Comparison of ENCODE assay signal across 1 cellular context in the genomic region with DNA sequence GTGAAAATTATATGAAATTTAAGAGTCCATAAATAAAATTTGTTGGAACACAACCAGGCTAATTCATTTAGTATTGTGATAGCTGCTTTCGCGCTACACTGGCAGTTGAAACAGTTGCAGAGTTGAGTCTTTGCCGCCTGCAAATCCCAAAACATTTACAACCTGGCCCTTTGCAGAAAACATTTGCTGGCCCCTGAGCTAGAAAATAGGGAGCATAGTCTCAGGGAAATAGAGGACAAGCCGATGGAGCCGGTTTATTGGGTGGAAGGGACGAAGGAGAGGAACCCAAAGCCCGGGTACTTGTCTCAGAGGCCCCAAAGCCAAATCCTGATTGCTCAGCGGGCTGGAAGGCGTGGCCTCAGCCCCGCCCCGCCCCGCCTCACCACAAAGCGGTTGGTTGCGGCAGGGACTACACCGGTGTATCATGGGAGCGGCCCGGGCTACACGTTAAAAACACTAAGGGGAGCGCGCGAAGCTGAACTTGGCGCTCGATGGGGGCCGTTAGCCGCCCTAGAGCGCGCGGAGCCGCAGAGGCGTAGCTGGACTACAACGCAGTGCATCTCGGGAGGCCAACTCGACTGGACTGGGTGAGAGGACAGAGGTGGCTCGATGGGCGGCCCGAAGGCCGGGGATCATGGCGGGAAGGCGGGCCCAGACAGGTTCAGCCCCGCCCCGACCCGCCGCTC.
TF ChIP-seq lines count a peak whose summit lies in the region.

No MANE protein-coding gene starts in this region.

TF ChIP-seq in HepG2, 621 proteins besides CTCF, POLR2A, EP300 and RAD21 (continued from another document and continues in another):
- TF ChIP-seq NR1H2 (CRISPR knock-in tag; IDR thresholded peaks at IDR 0.05; ENCODE audit: borderline replicate concordance, low read depth) (no peak), ZNF17 (CRISPR knock-in tag; IDR thresholded peaks at IDR 0.05) (no peak), ZNF792 (CRISPR knock-in tag; IDR thresholded peaks at IDR 0.05) (no peak), MED13 (CRISPR knock-in tag; IDR thresholded peaks at IDR 0.05) (no peak), ZEB1 (IDR thresholded peaks at IDR 0.05; ENCODE audit: insufficient replicate concordance, low read depth) (no peak), FOXA1 (IDR thresholded peaks at IDR 0.05) (no peak), FOXA1 (CRISPR knock-in tag; IDR thresholded peaks at IDR 0.05) (no peak), ZNF772 (CRISPR knock-in tag; IDR thresholded peaks at IDR 0.05) (no peak), ZNF138 (CRISPR knock-in tag; IDR thresholded peaks at IDR 0.05; ENCODE audit: low read depth) (no peak), PLRG1 (conservative IDR thresholded peaks at IDR 0.05) (no peak), ZNF367 (CRISPR knock-in tag; IDR thresholded peaks at IDR 0.05; ENCODE audit: borderline replicate concordance) (no peak), PRMT3 (CRISPR knock-in tag; IDR thresholded peaks at IDR 0.05; ENCODE audit: borderline replicate concordance, low read depth) (no peak), ZNF562 (CRISPR knock-in tag; IDR thresholded peaks at IDR 0.05; ENCODE audit: borderline replicate concordance) (no peak), ZBTB1 (CRISPR knock-in tag; IDR thresholded peaks at IDR 0.05; ENCODE audit: borderline replicate concordance) (no peak), NCOA5 (CRISPR knock-in tag; IDR thresholded peaks at IDR 0.05) (no peak), SIX1 (CRISPR knock-in tag; IDR thresholded peaks at IDR 0.05; ENCODE audit: borderline replicate concordance) (no peak), SMARCC2 (IDR thresholded peaks at IDR 0.05) (no peak), ZFYVE20 (CRISPR knock-in tag; IDR thresholded peaks at IDR 0.05; ENCODE audit: borderline replicate concordance, low read depth) (no peak), ZNF557 (CRISPR knock-in tag; IDR thresholded peaks at IDR 0.05) (no peak), POLR2G (IDR thresholded peaks at IDR 0.05; ENCODE audit: low read depth, low read length) (peak; percentile 69), ZNF572 (CRISPR knock-in tag; IDR thresholded peaks at IDR 0.05) (no peak), ZNF430 (CRISPR knock-in tag; IDR thresholded peaks at IDR 0.05) (peak; percentile 38; the same call in 1 of the 2 replicates), ZNF598 (CRISPR knock-in tag; IDR thresholded peaks at IDR 0.05; ENCODE audit: borderline replicate concordance) (no peak), ZSCAN25 (CRISPR knock-in tag; IDR thresholded peaks at IDR 0.05) (no peak), CAMTA2 (CRISPR knock-in tag; IDR thresholded peaks at IDR 0.05; ENCODE audit: borderline replicate concordance) (no peak), HDAC1 (CRISPR knock-in tag; IDR thresholded peaks at IDR 0.05) (no peak), RFX1 (IDR thresholded peaks at IDR 0.05) (no peak), HOXA7 (CRISPR knock-in tag; IDR thresholded peaks at IDR 0.05) (no peak), ELF4 (CRISPR knock-in tag; IDR thresholded peaks at IDR 0.05; ENCODE audit: borderline replicate concordance) (no peak), ZNF619 (CRISPR knock-in tag; IDR thresholded peaks at IDR 0.05) (no peak), ZNF724P (CRISPR knock-in tag; IDR thresholded peaks at IDR 0.05; ENCODE audit: borderline replicate concordance) (peak; percentile 63; the same call in 1 of the 2 replicates), ZNF672 (CRISPR knock-in tag; IDR thresholded peaks at IDR 0.05) (no peak), ZMAT3 (CRISPR knock-in tag; conservative IDR thresholded peaks at IDR 0.05) (peak; percentile 35; the same call in 1 of the 2 replicates), IKZF1 (IDR thresholded peaks at IDR 0.05) (no peak), TBX2 (CRISPR knock-in tag; IDR thresholded peaks at IDR 0.05; ENCODE audit: borderline replicate concordance) (peak; percentile 50; the same call in 1 of the 2 replicates), NRL (CRISPR knock-in tag; IDR thresholded peaks at IDR 0.05; ENCODE audit: borderline replicate concordance) (no peak; the same call in 1 of the 2 replicates), MXI1 (IDR thresholded peaks at IDR 0.05; ENCODE audit: borderline replicate concordance, low read depth, low read length) (peak; percentile 76; the same call in 2 of the 3 replicates), ZNF282 (IDR thresholded peaks at IDR 0.05; ENCODE audit: partially characterized antibody) (no peak), HIVEP1 (CRISPR knock-in tag; IDR thresholded peaks at IDR 0.05) (no peak), ZSCAN30 (CRISPR knock-in tag; IDR thresholded peaks at IDR 0.05) (no peak)
- TF ChIP-seq, protein P1, sequence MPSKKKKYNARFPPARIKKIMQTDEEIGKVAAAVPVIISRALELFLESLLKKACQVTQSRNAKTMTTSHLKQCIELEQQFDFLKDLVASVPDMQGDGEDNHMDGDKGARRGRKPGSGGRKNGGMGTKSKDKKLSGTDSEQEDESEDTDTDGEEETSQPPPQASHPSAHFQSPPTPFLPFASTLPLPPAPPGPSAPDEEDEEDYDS (CRISPR knock-in tag; IDR thresholded peaks at IDR 0.05): peak; percentile 82
- TF ChIP-seq, protein P2, sequence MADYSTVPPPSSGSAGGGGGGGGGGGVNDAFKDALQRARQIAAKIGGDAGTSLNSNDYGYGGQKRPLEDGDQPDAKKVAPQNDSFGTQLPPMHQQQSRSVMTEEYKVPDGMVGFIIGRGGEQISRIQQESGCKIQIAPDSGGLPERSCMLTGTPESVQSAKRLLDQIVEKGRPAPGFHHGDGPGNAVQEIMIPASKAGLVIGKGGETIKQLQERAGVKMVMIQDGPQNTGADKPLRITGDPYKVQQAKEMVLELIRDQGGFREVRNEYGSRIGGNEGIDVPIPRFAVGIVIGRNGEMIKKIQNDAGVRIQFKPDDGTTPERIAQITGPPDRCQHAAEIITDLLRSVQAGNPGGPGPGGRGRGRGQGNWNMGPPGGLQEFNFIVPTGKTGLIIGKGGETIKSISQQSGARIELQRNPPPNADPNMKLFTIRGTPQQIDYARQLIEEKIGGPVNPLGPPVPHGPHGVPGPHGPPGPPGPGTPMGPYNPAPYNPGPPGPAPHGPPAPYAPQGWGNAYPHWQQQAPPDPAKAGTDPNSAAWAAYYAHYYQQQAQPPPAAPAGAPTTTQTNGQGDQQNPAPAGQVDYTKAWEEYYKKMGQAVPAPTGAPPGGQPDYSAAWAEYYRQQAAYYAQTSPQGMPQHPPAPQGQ (CRISPR knock-in tag; IDR thresholded peaks at IDR 0.05; ENCODE audit: borderline replicate concordance): no peak
- TF ChIP-seq, protein P3, sequence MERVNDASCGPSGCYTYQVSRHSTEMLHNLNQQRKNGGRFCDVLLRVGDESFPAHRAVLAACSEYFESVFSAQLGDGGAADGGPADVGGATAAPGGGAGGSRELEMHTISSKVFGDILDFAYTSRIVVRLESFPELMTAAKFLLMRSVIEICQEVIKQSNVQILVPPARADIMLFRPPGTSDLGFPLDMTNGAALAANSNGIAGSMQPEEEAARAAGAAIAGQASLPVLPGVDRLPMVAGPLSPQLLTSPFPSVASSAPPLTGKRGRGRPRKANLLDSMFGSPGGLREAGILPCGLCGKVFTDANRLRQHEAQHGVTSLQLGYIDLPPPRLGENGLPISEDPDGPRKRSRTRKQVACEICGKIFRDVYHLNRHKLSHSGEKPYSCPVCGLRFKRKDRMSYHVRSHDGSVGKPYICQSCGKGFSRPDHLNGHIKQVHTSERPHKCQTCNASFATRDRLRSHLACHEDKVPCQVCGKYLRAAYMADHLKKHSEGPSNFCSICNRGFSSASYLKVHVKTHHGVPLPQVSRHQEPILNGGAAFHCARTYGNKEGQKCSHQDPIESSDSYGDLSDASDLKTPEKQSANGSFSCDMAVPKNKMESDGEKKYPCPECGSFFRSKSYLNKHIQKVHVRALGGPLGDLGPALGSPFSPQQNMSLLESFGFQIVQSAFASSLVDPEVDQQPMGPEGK (CRISPR knock-in tag; IDR thresholded peaks at IDR 0.05): peak; percentile 68
- TF ChIP-seq, protein P4, sequence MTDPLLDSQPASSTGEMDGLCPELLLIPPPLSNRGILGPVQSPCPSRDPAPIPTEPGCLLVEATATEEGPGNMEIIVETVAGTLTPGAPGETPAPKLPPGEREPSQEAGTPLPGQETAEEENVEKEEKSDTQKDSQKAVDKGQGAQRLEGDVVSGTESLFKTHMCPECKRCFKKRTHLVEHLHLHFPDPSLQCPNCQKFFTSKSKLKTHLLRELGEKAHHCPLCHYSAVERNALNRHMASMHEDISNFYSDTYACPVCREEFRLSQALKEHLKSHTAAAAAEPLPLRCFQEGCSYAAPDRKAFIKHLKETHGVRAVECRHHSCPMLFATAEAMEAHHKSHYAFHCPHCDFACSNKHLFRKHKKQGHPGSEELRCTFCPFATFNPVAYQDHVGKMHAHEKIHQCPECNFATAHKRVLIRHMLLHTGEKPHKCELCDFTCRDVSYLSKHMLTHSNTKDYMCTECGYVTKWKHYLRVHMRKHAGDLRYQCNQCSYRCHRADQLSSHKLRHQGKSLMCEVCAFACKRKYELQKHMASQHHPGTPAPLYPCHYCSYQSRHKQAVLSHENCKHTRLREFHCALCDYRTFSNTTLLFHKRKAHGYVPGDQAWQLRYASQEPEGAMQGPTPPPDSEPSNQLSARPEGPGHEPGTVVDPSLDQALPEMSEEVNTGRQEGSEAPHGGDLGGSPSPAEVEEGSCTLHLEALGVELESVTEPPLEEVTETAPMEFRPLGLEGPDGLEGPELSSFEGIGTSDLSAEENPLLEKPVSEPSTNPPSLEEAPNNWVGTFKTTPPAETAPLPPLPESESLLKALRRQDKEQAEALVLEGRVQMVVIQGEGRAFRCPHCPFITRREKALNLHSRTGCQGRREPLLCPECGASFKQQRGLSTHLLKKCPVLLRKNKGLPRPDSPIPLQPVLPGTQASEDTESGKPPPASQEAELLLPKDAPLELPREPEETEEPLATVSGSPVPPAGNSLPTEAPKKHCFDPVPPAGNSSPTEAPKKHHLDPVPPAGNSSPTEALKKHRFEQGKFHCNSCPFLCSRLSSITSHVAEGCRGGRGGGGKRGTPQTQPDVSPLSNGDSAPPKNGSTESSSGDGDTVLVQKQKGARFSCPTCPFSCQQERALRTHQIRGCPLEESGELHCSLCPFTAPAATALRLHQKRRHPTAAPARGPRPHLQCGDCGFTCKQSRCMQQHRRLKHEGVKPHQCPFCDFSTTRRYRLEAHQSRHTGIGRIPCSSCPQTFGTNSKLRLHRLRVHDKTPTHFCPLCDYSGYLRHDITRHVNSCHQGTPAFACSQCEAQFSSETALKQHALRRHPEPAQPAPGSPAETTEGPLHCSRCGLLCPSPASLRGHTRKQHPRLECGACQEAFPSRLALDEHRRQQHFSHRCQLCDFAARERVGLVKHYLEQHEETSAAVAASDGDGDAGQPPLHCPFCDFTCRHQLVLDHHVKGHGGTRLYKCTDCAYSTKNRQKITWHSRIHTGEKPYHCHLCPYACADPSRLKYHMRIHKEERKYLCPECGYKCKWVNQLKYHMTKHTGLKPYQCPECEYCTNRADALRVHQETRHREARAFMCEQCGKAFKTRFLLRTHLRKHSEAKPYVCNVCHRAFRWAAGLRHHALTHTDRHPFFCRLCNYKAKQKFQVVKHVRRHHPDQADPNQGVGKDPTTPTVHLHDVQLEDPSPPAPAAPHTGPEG (CRISPR knock-in tag; IDR thresholded peaks at IDR 0.05): no peak; the same call in 1 of the 2 replicates
- TF ChIP-seq, protein P5, sequence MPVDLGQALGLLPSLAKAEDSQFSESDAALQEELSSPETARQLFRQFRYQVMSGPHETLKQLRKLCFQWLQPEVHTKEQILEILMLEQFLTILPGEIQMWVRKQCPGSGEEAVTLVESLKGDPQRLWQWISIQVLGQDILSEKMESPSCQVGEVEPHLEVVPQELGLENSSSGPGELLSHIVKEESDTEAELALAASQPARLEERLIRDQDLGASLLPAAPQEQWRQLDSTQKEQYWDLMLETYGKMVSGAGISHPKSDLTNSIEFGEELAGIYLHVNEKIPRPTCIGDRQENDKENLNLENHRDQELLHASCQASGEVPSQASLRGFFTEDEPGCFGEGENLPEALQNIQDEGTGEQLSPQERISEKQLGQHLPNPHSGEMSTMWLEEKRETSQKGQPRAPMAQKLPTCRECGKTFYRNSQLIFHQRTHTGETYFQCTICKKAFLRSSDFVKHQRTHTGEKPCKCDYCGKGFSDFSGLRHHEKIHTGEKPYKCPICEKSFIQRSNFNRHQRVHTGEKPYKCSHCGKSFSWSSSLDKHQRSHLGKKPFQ (CRISPR knock-in tag; IDR thresholded peaks at IDR 0.05; ENCODE audit: insufficient replicate concordance): no peak
- TF ChIP-seq, protein P6, sequence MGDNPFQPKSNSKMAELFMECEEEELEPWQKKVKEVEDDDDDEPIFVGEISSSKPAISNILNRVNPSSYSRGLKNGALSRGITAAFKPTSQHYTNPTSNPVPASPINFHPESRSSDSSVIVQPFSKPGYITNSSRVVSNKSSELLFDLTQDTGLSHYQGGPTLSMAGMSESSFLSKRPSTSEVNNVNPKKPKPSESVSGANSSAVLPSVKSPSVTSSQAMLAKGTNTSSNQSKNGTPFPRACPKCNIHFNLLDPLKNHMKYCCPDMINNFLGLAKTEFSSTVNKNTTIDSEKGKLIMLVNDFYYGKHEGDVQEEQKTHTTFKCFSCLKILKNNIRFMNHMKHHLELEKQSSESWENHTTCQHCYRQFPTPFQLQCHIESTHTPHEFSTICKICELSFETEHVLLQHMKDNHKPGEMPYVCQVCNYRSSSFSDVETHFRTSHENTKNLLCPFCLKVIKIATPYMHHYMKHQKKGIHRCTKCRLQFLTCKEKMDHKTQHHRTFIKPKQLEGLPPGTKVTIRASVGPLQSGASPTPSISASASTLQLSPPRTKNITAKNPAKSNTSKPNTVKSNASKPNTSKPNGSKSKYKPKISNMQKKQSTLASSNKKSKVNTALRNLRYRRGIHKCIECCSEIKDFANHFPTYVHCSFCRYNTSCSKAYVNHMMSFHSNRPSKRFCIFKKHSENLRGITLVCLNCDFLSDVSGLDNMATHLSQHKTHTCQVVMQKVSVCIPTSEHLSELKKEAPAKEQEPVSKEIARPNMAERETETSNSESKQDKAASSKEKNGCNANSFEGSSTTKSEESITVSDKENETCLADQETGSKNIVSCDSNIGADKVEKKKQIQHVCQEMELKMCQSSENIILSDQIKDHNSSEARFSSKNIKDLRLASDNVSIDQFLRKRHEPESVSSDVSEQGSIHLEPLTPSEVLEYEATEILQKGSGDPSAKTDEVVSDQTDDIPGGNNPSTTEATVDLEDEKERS (CRISPR knock-in tag; IDR thresholded peaks at IDR 0.05): no peak
- TF ChIP-seq, protein P7, sequence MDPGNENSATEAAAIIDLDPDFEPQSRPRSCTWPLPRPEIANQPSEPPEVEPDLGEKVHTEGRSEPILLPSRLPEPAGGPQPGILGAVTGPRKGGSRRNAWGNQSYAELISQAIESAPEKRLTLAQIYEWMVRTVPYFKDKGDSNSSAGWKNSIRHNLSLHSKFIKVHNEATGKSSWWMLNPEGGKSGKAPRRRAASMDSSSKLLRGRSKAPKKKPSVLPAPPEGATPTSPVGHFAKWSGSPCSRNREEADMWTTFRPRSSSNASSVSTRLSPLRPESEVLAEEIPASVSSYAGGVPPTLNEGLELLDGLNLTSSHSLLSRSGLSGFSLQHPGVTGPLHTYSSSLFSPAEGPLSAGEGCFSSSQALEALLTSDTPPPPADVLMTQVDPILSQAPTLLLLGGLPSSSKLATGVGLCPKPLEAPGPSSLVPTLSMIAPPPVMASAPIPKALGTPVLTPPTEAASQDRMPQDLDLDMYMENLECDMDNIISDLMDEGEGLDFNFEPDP (CRISPR knock-in tag; conservative IDR thresholded peaks at IDR 0.05): no peak
- TF ChIP-seq, protein P8, sequence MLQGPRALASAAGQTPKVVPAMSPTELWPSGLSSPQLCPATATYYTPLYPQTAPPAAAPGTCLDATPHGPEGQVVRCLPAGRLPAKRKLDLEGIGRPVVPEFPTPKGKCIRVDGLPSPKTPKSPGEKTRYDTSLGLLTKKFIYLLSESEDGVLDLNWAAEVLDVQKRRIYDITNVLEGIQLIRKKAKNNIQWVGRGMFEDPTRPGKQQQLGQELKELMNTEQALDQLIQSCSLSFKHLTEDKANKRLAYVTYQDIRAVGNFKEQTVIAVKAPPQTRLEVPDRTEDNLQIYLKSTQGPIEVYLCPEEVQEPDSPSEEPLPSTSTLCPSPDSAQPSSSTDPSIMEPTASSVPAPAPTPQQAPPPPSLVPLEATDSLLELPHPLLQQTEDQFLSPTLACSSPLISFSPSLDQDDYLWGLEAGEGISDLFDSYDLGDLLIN (CRISPR knock-in tag; IDR thresholded peaks at IDR 0.05; ENCODE audit: borderline replicate concordance): peak; percentile 100; the same call in 1 of the 2 replicates
